ENCODE assay signal across 13 cellular contexts in the genomic region with DNA sequence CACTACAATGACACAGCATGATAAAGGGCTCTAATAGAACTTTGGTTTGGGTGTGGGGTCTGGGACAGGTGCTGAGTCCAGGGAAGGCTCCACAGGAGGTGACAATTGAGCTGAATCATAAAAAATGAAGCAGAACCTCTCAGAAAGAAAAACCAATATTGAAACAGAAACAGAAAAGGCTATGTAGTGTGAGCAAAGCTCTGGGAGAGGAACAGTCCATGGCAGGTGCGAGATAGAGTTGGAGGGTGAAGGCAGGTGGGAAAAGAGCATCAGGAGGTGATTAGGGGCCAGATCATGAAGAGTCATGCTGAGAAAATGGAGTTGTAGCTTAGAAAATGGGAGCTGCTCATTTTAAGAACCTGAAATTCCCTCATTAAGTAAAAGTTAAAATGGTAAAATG.
DNase-seq lines count a peak whose midpoint lies in the region; ATAC-seq, FAIRE-seq and TF ChIP-seq lines count a peak whose summit lies in the region.
"Had no signal": no experiment of that assay in that cellular context is flagged by ENCODE, and none has a peak within 500 bp of the region (broad histone marks: within the 10 kb centered on the region; RNA-seq: fewer than 3 reads in every experiment).

No MANE protein-coding gene starts in this region.

- H4K8ac ChIP-seq in mesenchymal stem cell (ENCODE audit: low read length) = no peak overlapping the region

- no peak overlapping the region for H3K18ac ChIP-seq in mesenchymal stem cell (ENCODE audit: low read depth in 1 of 2, low read length in 2 of 2)

- no peaks in the 10 kb centered on the region for H3K79me1 ChIP-seq in mesenchymal stem cell (replicated peaks; ENCODE audit: low read length, poor library complexity, severe bottlenecking)

- peaks cover 4% of the 10 kb centered on the region for H3K4me1 ChIP-seq in GM12878 (ENCODE audit: control insufficient read depth, insufficient read depth, low read length)
- H3K4me1 ChIP-seq in mesenchymal stem cell (ENCODE audit: control insufficient read depth, insufficient read depth, low read depth, low read length) = peaks cover 1% of the 10 kb centered on the region
- H3K4me1 ChIP-seq in right cardiac atrium (ENCODE audit: control insufficient read depth, insufficient read depth, low read length) = no peaks in the 10 kb centered on the region
- H3K4me1 ChIP-seq: heart right ventricle had no signal

- H3K36me3 ChIP-seq in GM12878 (ENCODE audit: control insufficient read depth in 2 of 2, insufficient read depth in 2 of 2, low read length in 1 of 2) = no peaks in the 10 kb centered on the region
- no peaks in the 10 kb centered on the region for H3K36me3 ChIP-seq in mesenchymal stem cell (ENCODE audit: control insufficient read depth in 1 of 2, insufficient read depth in 2 of 2, low read depth in 1 of 2, low read length in 2 of 2)
- H3K36me3 ChIP-seq: heart right ventricle had no signal

- no peak overlapping the region for H3K4me2 ChIP-seq in GM12878 (ENCODE audit: control insufficient read depth, insufficient read depth)
- no peak overlapping the region for H3K4me2 ChIP-seq in mesenchymal stem cell (ENCODE audit: low read length, poor library complexity, severe bottlenecking)

- TF ChIP-seq POLR2A in GM12878 (IDR thresholded peaks at IDR 0.05; ENCODE audit: low read depth, low read length) = no peak

- no TSS peak for BruUV-seq in GM12878 (replicated peaks; lab: Mats Ljungman, UMichigan)

- no peaks in the 10 kb centered on the region for H3K79me2 ChIP-seq in GM12878 (ENCODE audit: control insufficient read depth, insufficient read depth, low read length)

- no peak overlapping the region for H3K4ac ChIP-seq in mesenchymal stem cell (ENCODE audit: low read depth in 1 of 2, low read length in 2 of 2)

- TF ChIP-seq EP300 in GM12878 (IDR thresholded peaks at IDR 0.05; ENCODE audit: borderline replicate concordance in 1 of 2, control insufficient read depth in 1 of 2, low read depth in 2 of 2, low read length in 2 of 2) = no peak

- no peak overlapping the region for H3K23ac ChIP-seq in mesenchymal stem cell (ENCODE audit: low read length in 2 of 2)

- H3K9me3 ChIP-seq in GM12878 (replicated peaks; ENCODE audit: control insufficient read depth, insufficient read depth, low read length) (no peaks in the 10 kb centered on the region; the same call in 2 of the 3 replicates), mesenchymal stem cell (ENCODE audit: control insufficient read depth, low read length) (no peaks in the 10 kb centered on the region), right cardiac atrium (ENCODE audit: control insufficient read depth, low read length) (no peaks in the 10 kb centered on the region)
- H3K9me3 ChIP-seq: heart right ventricle had no signal

- no peak overlapping the region for H3K14ac ChIP-seq in mesenchymal stem cell (ENCODE audit: low read length in 2 of 2)

- DNase-seq in NCI-H1092 (lab: John Stamatoyannopoulos, UW) = peak; percentile 38
- peak; percentile 5 for DNase-seq in GM12878 (ENCODE audit: low read depth, low spot score)
- no peak for DNase-seq in mesenchymal stem cell
- no peak for DNase-seq in nucleus accumbens (lab: John Stamatoyannopoulos, UW)
- DNase-seq in right cardiac atrium = no peak
- DNase-seq: CD4-positive, CD25-positive, alpha-beta regulatory T cell; heart right ventricle; NCI-H1436 treated with DMSO at 0.1 percent for 48 hours had no signal

- H2BK5ac ChIP-seq in mesenchymal stem cell (ENCODE audit: low read depth, low read length, poor library complexity, severe bottlenecking) = no peak overlapping the region

- no peaks in the 10 kb centered on the region for H4K20me1 ChIP-seq in GM12878 (ENCODE audit: control insufficient read depth, insufficient read depth)

- intact Hi-C loops in GM12878 (cut with micrococcal nuclease; ENCODE audit: unreplicated experiment) (no loop called here), right cardiac atrium (cut with DNase I) (no loop called here)

- H2AFZ ChIP-seq in GM12878 (ENCODE audit: control insufficient read depth, low read depth, low read length) (no peak overlapping the region), mesenchymal stem cell (ENCODE audit: low read depth, low read length) (no peak overlapping the region)

- RAD21 ChIA-PET in GM12878 (lab: Charles Lee; ENCODE audit: unreplicated experiment) = no interaction called here

- H4K91ac ChIP-seq in mesenchymal stem cell (ENCODE audit: low read length) = no peak overlapping the region

- H2BK12ac ChIP-seq in mesenchymal stem cell (ENCODE audit: low read length in 2 of 2) = no peak overlapping the region

- H3K27me3 ChIP-seq in GM12878 (replicated peaks in 1 of 2; ENCODE audit: control insufficient read depth in 2 of 2, insufficient read depth in 2 of 2, low read length in 1 of 2) = no peaks in the 10 kb centered on the region; a peak in 1 of 4 replicates
- H3K27me3 ChIP-seq in mesenchymal stem cell (ENCODE audit: control insufficient read depth in 1 of 2, insufficient read depth in 1 of 2, low read length in 2 of 2) = no peaks in the 10 kb centered on the region
- no peaks in the 10 kb centered on the region for H3K27me3 ChIP-seq in right cardiac atrium (ENCODE audit: control insufficient read depth, insufficient read depth)
- H3K27me3 ChIP-seq: heart right ventricle had no signal

- in situ Hi-C loops in GM12878 (cut with MboI) = no loop called here

- CTCF ChIA-PET in GM12878 (lab: Yijun Ruan, JAX) = interaction anchor here (0.7 kb wide), 1 partner anchor 18 kb away, joined by 3 read pairs; no protein-coding TSS in a partner anchor

- no peak overlapping the region for H2AK5ac ChIP-seq in mesenchymal stem cell (ENCODE audit: low read length, severe bottlenecking)

- H3K9ac ChIP-seq in GM12878 (ENCODE audit: control insufficient read depth, insufficient read depth, low read length) (no peak overlapping the region), mesenchymal stem cell (ENCODE audit: low read length) (no peak overlapping the region)

- no peak for FAIRE-seq in GM12878 (lab: Jason Lieb, UNC)
- FAIRE-seq: endometrium had no signal

- WGBS in GM12878 (ENCODE audit: insufficient coverage, insufficient replicate concordance, low lambda C conversion rate, missing lambda C conversion rate) = 0% methylated on average over 1 of the region's 1 CpG
- WGBS in mesenchymal stem cell = 97% methylated on average over 1 of the region's 1 CpG
- 91% methylated on average over 1 of the region's 1 CpG for WGBS in right cardiac atrium

- peak; percentile 49 for ATAC-seq in GM19043 (IDR thresholded peaks at IDR 0.05; ENCODE audit: low read depth, unreplicated experiment)
- ATAC-seq in HG02642 (IDR thresholded peaks at IDR 0.05; ENCODE audit: poor library complexity, unreplicated experiment) = peak; percentile 59
- peak; percentile 64 for ATAC-seq in GM12878
- ATAC-seq in right cardiac atrium = no peak
- no peak for ATAC-seq in HG03571 (IDR thresholded peaks at IDR 0.05; ENCODE audit: unreplicated experiment)
- ATAC-seq: heart right ventricle; stimulated activated effector memory CD8-positive, alpha-beta T cell treated with anti-CD3 and anti-CD28 coated beads, Interleukin-12 subunit alpha, Interleukin-12 subunit beta, amount 100 ng/mL, for 72 hours had no signal

- SMC1A ChIA-PET in GM12878 (lab: Charles Lee; ENCODE audit: uncharacterized antibody, unreplicated experiment) = interaction anchor here (1.1 kb wide), 1 partner anchor 109 kb away, joined by 3 read pairs; no protein-coding TSS in a partner anchor

- POLR2A ChIA-PET in GM12878 (lab: Charles Lee) = no interaction called here

- no peak for TF ChIP-seq CTCF in GM12878 (IDR thresholded peaks at IDR 0.05 in 2 of 3, conservative IDR thresholded peaks at IDR 0.05 in 1 of 3; ENCODE audit: control insufficient read depth in 2 of 3, extremely low read depth in 1 of 3, insufficient read depth in 1 of 3, low read depth in 3 of 3, low read length in 3 of 3)

- H3K27ac ChIP-seq in GM12878 (ENCODE audit: control insufficient read depth, insufficient read depth) (no peak overlapping the region), mesenchymal stem cell (ENCODE audit: low read length, poor library complexity, severe bottlenecking) (no peak overlapping the region), right cardiac atrium (ENCODE audit: low read length) (no peak overlapping the region)
- H3K27ac ChIP-seq: heart right ventricle had no signal

- no peak overlapping the region for H2BK120ac ChIP-seq in mesenchymal stem cell (ENCODE audit: low read depth, low read length)

- H2BK15ac ChIP-seq in mesenchymal stem cell (ENCODE audit: low read depth, poor library complexity, severe bottlenecking) = no peak overlapping the region

- TF ChIP-seq RAD21 in GM12878 (IDR thresholded peaks at IDR 0.05; ENCODE audit: insufficient read depth, low read depth, low read length) = no peak

- H3K4me3 ChIP-seq in GM12878 (no peak overlapping the region), mesenchymal stem cell (ENCODE audit: insufficient read depth in 1 of 2, low read depth in 1 of 2, low read length in 2 of 2) (no peak overlapping the region), right cardiac atrium (ENCODE audit: low read length) (no peak overlapping the region)
- H3K4me3 ChIP-seq: heart right ventricle had no signal

TF ChIP-seq in GM12878, 131 proteins besides CTCF, POLR2A, EP300 and RAD21 (continues in another document):
- TF ChIP-seq BCL11A (IDR thresholded peaks at IDR 0.05; ENCODE audit: low read depth, low read length) (no peak), POLR2AphosphoS2 (IDR thresholded peaks at IDR 0.05; ENCODE audit: low read depth, low read length) (no peak), RBBP5 (conservative IDR thresholded peaks at IDR 0.05) (no peak), CHD1 (IDR thresholded peaks at IDR 0.05; ENCODE audit: low read depth, low read length) (no peak), GATAD2B (conservative IDR thresholded peaks at IDR 0.05; ENCODE audit: low read depth) (no peak), BMI1 (IDR thresholded peaks at IDR 0.05; ENCODE audit: borderline replicate concordance) (no peak), RELA (IDR thresholded peaks at IDR 0.05; ENCODE audit: borderline replicate concordance, partially characterized antibody) (no peak)

Comparison
In these comparisons a context has a peak if more than half of its experiments do, and no peak if none do; other contexts are left out.
1. ATAC-seq: peak in GM19043 (single experiment), HG02642 (single experiment) and GM12878 (single experiment); none in right cardiac atrium (0 of 2) and HG03571 (single experiment).
2. DNase-seq: peak in NCI-H1092 (single experiment) and GM12878 (single experiment); none in mesenchymal stem cell (single experiment), nucleus accumbens (0 of 56) and right cardiac atrium (0 of 3).